25 cellular contexts compared by ENCODE assay signal in the genomic region with DNA sequence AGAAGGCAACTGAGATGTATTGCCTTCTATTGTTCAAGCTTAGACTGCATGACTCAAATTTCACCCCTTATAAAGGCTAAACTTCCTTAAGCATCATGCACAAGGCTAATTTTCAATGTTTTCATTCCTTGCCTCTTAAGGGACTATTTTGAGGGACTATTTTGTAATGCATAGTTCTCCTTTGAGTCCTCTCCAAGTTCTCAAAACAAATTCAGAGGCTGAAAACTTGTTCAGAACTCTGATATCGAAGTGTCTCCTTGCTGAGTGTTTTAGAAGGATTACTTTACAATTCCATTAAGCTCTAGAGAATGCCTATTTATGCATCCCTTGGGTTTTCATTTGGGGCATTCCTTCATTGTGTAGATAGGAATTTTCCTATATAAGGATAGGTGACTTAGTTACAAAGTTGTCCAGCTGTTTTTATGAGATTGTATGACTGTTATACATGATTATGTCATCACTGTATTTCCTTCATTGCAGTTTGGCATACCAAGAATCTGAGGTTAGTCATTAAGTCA. TPM values are rescaled to one million over a fixed set of nuclear protein-coding genes. Genes with fewer than 3 reads are reported as not detected.
DNase-seq lines count a peak whose midpoint lies in the region; ATAC-seq and TF ChIP-seq lines count a peak whose summit lies in the region.
"Had no signal": no experiment of that assay in that cellular context is flagged by ENCODE, and none has a peak within 500 bp of the region (broad histone marks: within the 10 kb centered on the region; RNA-seq: fewer than 3 reads in every experiment).

No MANE protein-coding gene starts in this region.

- in situ Hi-C loops in IMR-90 (cut with MboI; ENCODE audit: low sequenced_read_pairs): no loop called here

- TF ChIP-seq CTCF in IMR-90 (conservative IDR thresholded peaks at IDR 0.05; ENCODE audit: low read depth, low read length) (no peak), cardiac fibroblast (IDR thresholded peaks at IDR 0.05; ENCODE audit: low read depth, low read length) (no peak)

- no peak overlapping the region for H2AK9ac ChIP-seq in IMR-90 (replicated peaks; ENCODE audit: low read depth, low read length, poor library complexity)

- no CpG with 5 or more reads among the region's 1 CpG for WGBS in IMR-90 (ENCODE audit: extremely low coverage in 2 of 2, insufficient read length in 1 of 2), 2 experiments

- no peak overlapping the region for H3K4me2 ChIP-seq in IMR-90 (ENCODE audit: low read depth, low read length)

- H3K27ac ChIP-seq in IMR-90 (ENCODE audit: insufficient read depth, low read length): no peak overlapping the region
- H3K27ac ChIP-seq: C4-2B had no signal

- no peak overlapping the region for H3K4ac ChIP-seq in IMR-90 (ENCODE audit: low read depth, low read length)

- H3K79me1 ChIP-seq in IMR-90 (ENCODE audit: low read depth in 1 of 2, low read length in 2 of 2): no peaks in the 10 kb centered on the region

- no peaks in the 10 kb centered on the region for H3K27me3 ChIP-seq in IMR-90 (ENCODE audit: control insufficient read depth, insufficient read depth, low read length)

- intact Hi-C loops in IMR-90 (cut with micrococcal nuclease): no loop called here

- no peak overlapping the region for H4K8ac ChIP-seq in IMR-90 (ENCODE audit: low read depth in 2 of 2, low read length in 2 of 2)

- DNase-seq in IMR-90 (peak; percentile 26), cardiac fibroblast (ENCODE audit: low read depth in 2 of 2) (peak; percentile 13 to 86), foreskin melanocyte (peak; percentile 20), ureter (ENCODE audit: low spot score) (no peak)
- DNase-seq: activated CD4-positive, CD25-positive, alpha-beta regulatory T cell; activated CD8-positive, alpha-beta memory T cell treated with anti-CD3 and anti-CD28 coated beads for 24 hours; activated naive CD8-positive, alpha-beta T cell treated with anti-CD3 and anti-CD28 coated beads, Interleukin-2, amount 10 ng/mL, durations not matched to agents 7 days and 5 days; central memory CD4-positive, alpha-beta T cell; effector memory CD4-positive, alpha-beta T cell; HCEC 1CT; naive thymus-derived CD4-positive, alpha-beta T cell; NCI-H226; NK-92 treated with Interleukin-12 subunit alpha and Interleukin-12 subunit beta, amount 100 ng/mL, for 24 hours; small intestine; stimulated activated CD4-positive, alpha-beta T cell treated with anti-CD3 and anti-CD28 coated beads, Interleukin-4, amount 100 ng/mL, for 4 hours; stimulated activated CD8-positive, alpha-beta memory T cell treated with anti-CD3 and anti-CD28 coated beads, Interleukin-4, amount 100 ng/mL, for 48 hours; T-helper 1 cell had no signal

- no peaks in the 10 kb centered on the region for H3K36me3 ChIP-seq in IMR-90 (ENCODE audit: control insufficient read depth, insufficient read depth, low read length)

- no peak for TF ChIP-seq POLR2A in IMR-90 (IDR thresholded peaks at IDR 0.05; ENCODE audit: low read depth, low read length)

- TF ChIP-seq RAD21 in IMR-90 (IDR thresholded peaks at IDR 0.05; ENCODE audit: low read length): no peak

- POLR2A ChIA-PET in IMR-90 (lab: Charles Lee; ENCODE audit: unreplicated experiment): no interaction called here

- no peak overlapping the region for H2BK120ac ChIP-seq in IMR-90 (ENCODE audit: low read depth, low read length)

- no peaks in the 10 kb centered on the region for H3K9me1 ChIP-seq in IMR-90 (ENCODE audit: insufficient read depth, low read length)

- no peaks in the 10 kb centered on the region for H3K9me3 ChIP-seq in IMR-90 (ENCODE audit: control insufficient read depth, insufficient read depth, low read length)

- H4K5ac ChIP-seq in IMR-90 (ENCODE audit: low read depth, low read length): no peak overlapping the region

- no peak overlapping the region for H4K91ac ChIP-seq in IMR-90 (ENCODE audit: insufficient read depth, low read depth, low read length)

- no peak overlapping the region for H2BK20ac ChIP-seq in IMR-90 (ENCODE audit: low read depth, low read length)

- H2BK15ac ChIP-seq in IMR-90 (ENCODE audit: low read depth, low read length): no peak overlapping the region

- H2BK5ac ChIP-seq in IMR-90 (ENCODE audit: low read depth, low read length, poor library complexity, severe bottlenecking): no peak overlapping the region

- ATAC-seq in IMR-90 (ENCODE audit: low read depth) (peak; percentile 72), GM21528 (IDR thresholded peaks at IDR 0.05; ENCODE audit: low FRiP score, unreplicated experiment) (no peak), HG03378 (IDR thresholded peaks at IDR 0.05; ENCODE audit: unreplicated experiment) (no peak), HG03342 (IDR thresholded peaks at IDR 0.05; ENCODE audit: unreplicated experiment) (no peak)
- ATAC-seq: naive thymus-derived CD4-positive, alpha-beta T cell; Right ventricle myocardium inferior had no signal

- no TSS peak for BruUV-seq in IMR-90 (replicated peaks; lab: Mats Ljungman, UMichigan)

- no peaks in the 10 kb centered on the region for H4K20me1 ChIP-seq in IMR-90 (ENCODE audit: insufficient read depth, low read length)

- no peak overlapping the region for H3K56ac ChIP-seq in IMR-90 (ENCODE audit: extremely low read depth, insufficient read depth, low read length)

- H2AK5ac ChIP-seq in IMR-90 (ENCODE audit: low read depth, low read length): no peak overlapping the region

- no peak overlapping the region for H3K9ac ChIP-seq in IMR-90 (ENCODE audit: low read depth, low read length)

- H3K4me3 ChIP-seq in IMR-90 (ENCODE audit: insufficient read depth, low read depth, low read length) (no peak overlapping the region), cardiac fibroblast (replicated peaks in 1 of 2; ENCODE audit: low read depth in 2 of 2, low read length in 2 of 2) (no peak overlapping the region)
- H3K4me3 ChIP-seq: lung had no signal

- dilution Hi-C loops in IMR-90 (cut with HindIII; ENCODE audit: low sequenced_read_pairs, unreplicated experiment): no loop called here

- H3K18ac ChIP-seq in IMR-90 (ENCODE audit: low read depth, low read length): no peak overlapping the region

- no peak overlapping the region for H3K14ac ChIP-seq in IMR-90 (replicated peaks; ENCODE audit: low read depth, low read length)

- no peak overlapping the region for H3K23ac ChIP-seq in IMR-90 (ENCODE audit: low read depth, low read length)

- no peaks in the 10 kb centered on the region for H3K4me1 ChIP-seq in IMR-90 (ENCODE audit: control insufficient read depth, insufficient read depth, low read length)

- CTCF ChIA-PET in IMR-90 (lab: Yijun Ruan, JAX): no interaction called here

- H2AFZ ChIP-seq in IMR-90 (replicated peaks; ENCODE audit: low read length, poor library complexity): no peak overlapping the region

TF ChIP-seq in IMR-90, 13 proteins besides CTCF, POLR2A, EP300 and RAD21:
- TF ChIP-seq CHD1 (IDR thresholded peaks at IDR 0.05; ENCODE audit: low read depth, low read length) (no peak), FOS (IDR thresholded peaks at IDR 0.05; ENCODE audit: low read depth, low read length) (no peak)
- TF ChIP-seq, protein P1, sequence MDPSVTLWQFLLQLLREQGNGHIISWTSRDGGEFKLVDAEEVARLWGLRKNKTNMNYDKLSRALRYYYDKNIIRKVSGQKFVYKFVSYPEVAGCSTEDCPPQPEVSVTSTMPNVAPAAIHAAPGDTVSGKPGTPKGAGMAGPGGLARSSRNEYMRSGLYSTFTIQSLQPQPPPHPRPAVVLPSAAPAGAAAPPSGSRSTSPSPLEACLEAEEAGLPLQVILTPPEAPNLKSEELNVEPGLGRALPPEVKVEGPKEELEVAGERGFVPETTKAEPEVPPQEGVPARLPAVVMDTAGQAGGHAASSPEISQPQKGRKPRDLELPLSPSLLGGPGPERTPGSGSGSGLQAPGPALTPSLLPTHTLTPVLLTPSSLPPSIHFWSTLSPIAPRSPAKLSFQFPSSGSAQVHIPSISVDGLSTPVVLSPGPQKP (IDR thresholded peaks at IDR 0.05; ENCODE audit: borderline replicate concordance, low read depth, low read length): no peak

RNA-seq across cellular contexts. Expression of gene COL19A1, which starts 41.7 kb away (rescaled TPM):
- total RNA-seq in IMR-90 (2012; rRNA removed) (under 0.01 TPM in 1 of 2 replicates, not detected in the other), ureter (1.7 TPM)
- polyA plus RNA-seq in IMR-90 (2012; rRNA removed): not detected in 2 replicates
- polyA plus RNA-seq in IMR-90 (2012; cell fraction: cytosol; rRNA removed): not detected in 2 replicates
- not detected in 2 replicates for polyA plus RNA-seq in IMR-90 (2012; cell fraction: nucleus; rRNA removed; ENCODE audit: low replicate concordance)
- total RNA-seq: glomerular endothelial cell, HT1080 had no signal
